ENCODE assay signal across 8 cellular contexts in genomic region chr6:14732845-14733757, GRCh38.
A peak's percentile ranks its signal among the peaks of the same experiment; 100 is the strongest.
DNase-seq lines count a peak whose midpoint lies in the region; ATAC-seq, FAIRE-seq and TF ChIP-seq lines count a peak whose summit lies in the region.

No MANE protein-coding gene starts in this region.

- no peak overlapping the region for H3K27ac ChIP-seq in ovary

- no peaks in the 10 kb centered on the region for H3K27me3 ChIP-seq in ovary

- H3K9me3 ChIP-seq in ovary, result no peaks in the 10 kb centered on the region

- no peak for FAIRE-seq in GM12891 (lab: Jason Lieb, UNC)

- DNase-seq in GM12891 (ENCODE audit: insufficient read length, low spot score) (no peak), UCSD-AML1 (lab: John Stamatoyannopoulos, UW; ENCODE audit: unreplicated experiment) (peak; percentile 38), choroid plexus epithelial cell (ENCODE audit: low read depth) (peak; percentile 44), Kasumi-1 (lab: John Stamatoyannopoulos, UW) (no peak), ovary (no peak), posterior vena cava (ENCODE audit: low spot score) (no peak)
- peak; percentile 73 for DNase-seq in stimulated activated CD4-positive, alpha-beta T cell treated with anti-CD3 and anti-CD28 coated beads, Interleukin-2, amount 100 ng/mL, for 4 hours (ENCODE audit: low read depth)

- WGBS in ovary, 3 donors, result 85 to 89% (median 87%) methylated on average over 17 of the region's 17 CpGs

- H3K4me3 ChIP-seq in choroid plexus epithelial cell (ENCODE audit: low read depth, low read length) (no peak overlapping the region), ovary (no peak overlapping the region)

- TF ChIP-seq CTCF in choroid plexus epithelial cell (conservative IDR thresholded peaks at IDR 0.05; ENCODE audit: low read depth, low read length), result no peak
- no peak for TF ChIP-seq CTCF in ovary (IDR thresholded peaks at IDR 0.05)

- no peak for TF ChIP-seq EP300 in ovary (IDR thresholded peaks at IDR 0.05)

- H3K36me3 ChIP-seq in ovary, result no peaks in the 10 kb centered on the region

- intact Hi-C loops in ovary (cut with DNase I), result no loop called here
- intact Hi-C loops in posterior vena cava (cut with DNase I), result no loop called here

- TF ChIP-seq POLR2A in GM12891 (IDR thresholded peaks at IDR 0.05; ENCODE audit: low read depth, low read length), result no peak
- TF ChIP-seq POLR2A in ovary (IDR thresholded peaks at IDR 0.05), result no peak

- no peaks in the 10 kb centered on the region for H3K4me1 ChIP-seq in ovary (ENCODE audit: insufficient read depth)

- no peak for ATAC-seq in HG02870 (IDR thresholded peaks at IDR 0.05; ENCODE audit: unreplicated experiment)

TF ChIP-seq in GM12891, 5 proteins besides CTCF, POLR2A, EP300 and RAD21:
- TF ChIP-seq SPI1 (IDR thresholded peaks at IDR 0.05; ENCODE audit: low read depth, low read length), result 0 out of 2 replicates have a peak, but pooled peaks have one; percentile 1
- TF ChIP-seq PAX5 (IDR thresholded peaks at IDR 0.05; ENCODE audit: insufficient read depth, low read length, severe bottlenecking), result no peak
- no peak for TF ChIP-seq TAF1 (IDR thresholded peaks at IDR 0.05; ENCODE audit: low read depth, low read length)
- 0 out of 2 replicates have a peak, but pooled peaks have one; percentile 18 for TF ChIP-seq POU2F2 (IDR thresholded peaks at IDR 0.05; ENCODE audit: low read depth, low read length)
- TF ChIP-seq POLR2AphosphoS5 (IDR thresholded peaks at IDR 0.05; ENCODE audit: low read depth, low read length), result no peak

Comparison
In these comparisons a context has a peak if more than half of its experiments do, and no peak if none do; other contexts are left out.
1. DNase-seq: peak in UCSD-AML1 (single experiment), choroid plexus epithelial cell (single experiment) and stimulated activated CD4-positive, alpha-beta T cell treated with anti-CD3 and anti-CD28 coated beads, Interleukin-2, amount 100 ng/mL, for 4 hours (single experiment); none in GM12891 (single experiment), Kasumi-1 (0 of 2), ovary (0 of 5) and posterior vena cava (single experiment).